ENCODE assay signal across 17 cellular contexts in the genomic region with DNA sequence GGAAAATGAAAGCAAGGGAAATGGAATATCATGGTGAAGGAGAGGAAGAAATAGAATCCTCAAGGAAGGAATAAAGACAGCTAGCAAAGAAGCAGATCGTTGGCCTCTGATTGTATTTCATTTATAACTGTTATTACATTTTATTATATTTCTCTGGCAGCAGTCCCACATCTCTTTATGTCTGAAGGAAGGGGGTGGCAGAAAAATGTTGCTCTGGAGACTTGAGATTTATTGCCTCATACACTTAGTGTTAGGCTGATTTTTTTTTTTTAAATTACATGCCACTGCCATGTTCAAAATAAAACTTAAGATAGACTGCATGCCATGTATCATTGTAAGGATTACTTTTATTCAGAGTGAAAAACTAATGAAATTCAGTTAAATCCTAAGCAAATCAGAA.
"Had no signal": no experiment of that assay in that cellular context is flagged by ENCODE, and none has a peak within 500 bp of the region (broad histone marks: within the 10 kb centered on the region; RNA-seq: fewer than 3 reads in every experiment).

No MANE protein-coding gene starts in this region.

- H3K9me3 Mint-ChIP-seq: endodermal cell; neural crest cell; stimulated activated naive CD8-positive, alpha-beta T cell treated with anti-CD3 and anti-CD28 coated beads, Interleukin-15, Interleukin-2, amounts not matched to agents 100 ng/mL and 50 ng/mL, for 24 hours had no signal

- H3K4me1 Mint-ChIP-seq: neural crest cell; stimulated activated memory B cell treated with anti-CD40 and anti-IgM and Interleukin-4, amounts not matched to agents 10 μg/mL and 1 μg/mL and 100 μg/mL, for 72 hours had no signal

- H3K27ac ChIP-seq: coronary artery, heart left ventricle, thoracic aorta had no signal

- H3K36me3 Mint-ChIP-seq: naive thymus-derived CD8-positive, alpha-beta T cell; stimulated activated memory B cell treated with anti-CD40 and anti-IgM and Interleukin-4, amounts not matched to agents 10 μg/mL and 1 μg/mL and 100 μg/mL, for 72 hours had no signal

- DNase-seq: effector CD4-positive, alpha-beta T cell; endodermal cell; heart left ventricle; hippocampal formation; left colon; naive thymus-derived CD8-positive, alpha-beta T cell; posterior cingulate gyrus; stimulated activated CD4-positive, alpha-beta T cell treated with anti-CD3 and anti-CD28 coated beads, Interleukin-4, amount 100 ng/mL, for 1 hour; trophoblast cell had no signal

- H3K9me3 ChIP-seq: heart left ventricle, thoracic aorta had no signal

- H3K4me2 ChIP-seq: smooth muscle cell had no signal

- ATAC-seq: esophagus mucosa; heart left ventricle; left colon; naive thymus-derived CD8-positive, alpha-beta T cell; sciatic nerve; stimulated activated memory B cell treated with anti-CD40 and anti-IgM and Interleukin-4, amounts not matched to agents 10 μg/mL and 1 μg/mL and 100 μg/mL, for 72 hours had no signal

- H3K27me3 ChIP-seq: heart left ventricle had no signal

- H3K27ac Mint-ChIP-seq: endodermal cell; naive thymus-derived CD8-positive, alpha-beta T cell; stimulated activated memory B cell treated with anti-CD40 and anti-IgM and Interleukin-4, amounts not matched to agents 10 μg/mL and 1 μg/mL and 100 μg/mL, for 72 hours; stimulated activated naive CD8-positive, alpha-beta T cell treated with anti-CD3 and anti-CD28 coated beads, Interleukin-15, Interleukin-2, amounts not matched to agents 100 ng/mL and 50 ng/mL, for 24 hours had no signal

- H3K4me3 ChIP-seq: coronary artery, heart left ventricle, smooth muscle cell, thoracic aorta had no signal

- H3K4me3 Mint-ChIP-seq: endodermal cell; naive thymus-derived CD8-positive, alpha-beta T cell; neural crest cell; stimulated activated memory B cell treated with anti-CD40 and anti-IgM and Interleukin-4, amounts not matched to agents 10 μg/mL and 1 μg/mL and 100 μg/mL, for 72 hours; stimulated activated naive CD8-positive, alpha-beta T cell treated with anti-CD3 and anti-CD28 coated beads, Interleukin-15, Interleukin-2, amounts not matched to agents 100 ng/mL and 50 ng/mL, for 24 hours had no signal

- H3K27me3 Mint-ChIP-seq: naive thymus-derived CD8-positive, alpha-beta T cell; stimulated activated memory B cell treated with anti-CD40 and anti-IgM and Interleukin-4, amounts not matched to agents 10 μg/mL and 1 μg/mL and 100 μg/mL, for 72 hours; stimulated activated naive CD8-positive, alpha-beta T cell treated with anti-CD3 and anti-CD28 coated beads, Interleukin-15, Interleukin-2, amounts not matched to agents 100 ng/mL and 50 ng/mL, for 24 hours had no signal

- H3K4me1 ChIP-seq: heart left ventricle had no signal

- H3K36me3 ChIP-seq: heart left ventricle, thoracic aorta had no signal
